Comparison of ENCODE assay signal across 22 cellular contexts in the genomic region with DNA sequence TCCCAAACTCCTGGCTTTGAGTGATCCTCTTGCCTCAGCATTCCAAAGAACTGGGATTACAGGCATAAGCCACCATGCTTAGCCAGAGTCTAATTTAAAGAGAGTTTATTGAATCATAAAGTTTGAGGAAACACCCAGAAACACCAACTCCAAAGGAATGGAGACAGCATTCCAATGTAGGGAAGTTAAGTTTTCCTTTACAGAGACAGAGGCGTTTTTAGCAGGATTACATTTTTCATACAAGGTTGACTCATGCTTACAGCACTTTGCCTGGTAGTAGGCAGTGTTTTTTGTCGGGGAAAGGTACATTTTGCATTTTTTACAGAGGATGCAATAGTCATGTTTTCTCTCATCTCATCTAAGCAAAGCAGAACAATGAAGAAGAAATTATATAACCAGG. TPM values are rescaled to one million over a fixed set of nuclear protein-coding genes. Genes with fewer than 3 reads are reported as not detected.
DNase-seq lines count a peak whose midpoint lies in the region; ATAC-seq and TF ChIP-seq lines count a peak whose summit lies in the region.
"Had no signal": no experiment of that assay in that cellular context is flagged by ENCODE, and none has a peak within 500 bp of the region (broad histone marks: within the 10 kb centered on the region; RNA-seq: fewer than 3 reads in every experiment).

No MANE protein-coding gene starts in this region.

- H3K27me3 ChIP-seq in SJSA1 (replicated peaks) = no peaks in the 10 kb centered on the region
- no peaks in the 10 kb centered on the region for H3K27me3 ChIP-seq in trophoblast cell (ENCODE audit: insufficient read depth, low read length)
- H3K27me3 ChIP-seq: right atrium auricular region, uterus had no signal

- intact Hi-C loops in Calu3 (cut with micrococcal nuclease; ENCODE audit: unreplicated experiment) = no loop called here

- H2BK5ac ChIP-seq in trophoblast cell (ENCODE audit: low read depth, low read length, poor library complexity) = no peak overlapping the region

- no peak overlapping the region for H3K4me3 Mint-ChIP-seq in activated naive CD8-positive, alpha-beta T cell treated with anti-CD3 and anti-CD28 coated beads, Interleukin-2, amount 50 U/mL, for 24 hours
- H3K4me3 Mint-ChIP-seq in Calu3 (ENCODE audit: low read depth, unreplicated experiment) = no peak overlapping the region
- H3K4me3 Mint-ChIP-seq: activated T-cell treated with anti-CD3 and anti-CD28 coated beads, Interleukin-2, amount 50 U/mL, for 72 hours; CD4-positive, alpha-beta memory T cell; effector memory CD8-positive, alpha-beta T cell; GM23338; naive thymus-derived CD4-positive, alpha-beta T cell had no signal

- H3K9me3 Mint-ChIP-seq in activated naive CD8-positive, alpha-beta T cell treated with anti-CD3 and anti-CD28 coated beads, Interleukin-2, amount 50 U/mL, for 24 hours = no peaks in the 10 kb centered on the region
- H3K9me3 Mint-ChIP-seq in Calu3 (ENCODE audit: low read depth, unreplicated experiment) = no peaks in the 10 kb centered on the region
- H3K9me3 Mint-ChIP-seq: effector memory CD8-positive, alpha-beta T cell; GM23338 had no signal

- no peak overlapping the region for H2BK12ac ChIP-seq in trophoblast cell (ENCODE audit: low read length)

- no peak overlapping the region for H3K4ac ChIP-seq in trophoblast cell (ENCODE audit: low read depth, low read length)

- no peaks in the 10 kb centered on the region for H3K36me3 Mint-ChIP-seq in activated naive CD8-positive, alpha-beta T cell treated with anti-CD3 and anti-CD28 coated beads, Interleukin-2, amount 50 U/mL, for 24 hours (ENCODE audit: low read depth)
- peaks cover 5% of the 10 kb centered on the region for H3K36me3 Mint-ChIP-seq in Calu3 (ENCODE audit: insufficient read depth, unreplicated experiment)
- H3K36me3 Mint-ChIP-seq: CD4-positive, alpha-beta memory T cell; naive thymus-derived CD4-positive, alpha-beta T cell had no signal

- no peak overlapping the region for H3K9ac ChIP-seq in trophoblast cell (ENCODE audit: low read length)

- no peaks in the 10 kb centered on the region for H3K79me2 ChIP-seq in trophoblast cell (ENCODE audit: control insufficient read depth, insufficient read depth, low read length, poor library complexity)

- H3K79me1 ChIP-seq in trophoblast cell (ENCODE audit: low read length) = no peaks in the 10 kb centered on the region

- H2AK5ac ChIP-seq in trophoblast cell (ENCODE audit: low read length) = no peak overlapping the region

- no peak overlapping the region for H3K23ac ChIP-seq in trophoblast cell (ENCODE audit: low read length)

- no peak overlapping the region for H3K14ac ChIP-seq in trophoblast cell (ENCODE audit: low read length)

- no CpG with 5 or more reads among the region's 2 CpGs for WGBS in trophoblast cell (ENCODE audit: extremely low coverage, insufficient coverage, insufficient read length)

- H3K4me1 Mint-ChIP-seq in activated naive CD8-positive, alpha-beta T cell treated with anti-CD3 and anti-CD28 coated beads, Interleukin-2, amount 50 U/mL, for 24 hours = no peaks in the 10 kb centered on the region
- H3K4me1 Mint-ChIP-seq in Calu3 (ENCODE audit: low read depth, unreplicated experiment) = no peaks in the 10 kb centered on the region

- no peak overlapping the region for H3K4me2 ChIP-seq in trophoblast cell (ENCODE audit: low read length)
- H3K4me2 ChIP-seq: GM23338 had no signal

- no peak overlapping the region for H4K12ac ChIP-seq in trophoblast cell (ENCODE audit: low read depth, low read length)

- no peaks in the 10 kb centered on the region for H3K9me3 ChIP-seq in SJSA1 (replicated peaks)
- H3K9me3 ChIP-seq in trophoblast cell (ENCODE audit: insufficient read depth, low read depth, low read length) = peaks cover 3% of the 10 kb centered on the region
- H3K9me3 ChIP-seq: heart left ventricle, right atrium auricular region, uterus had no signal

- H3K36me3 ChIP-seq in SJSA1 (no peaks in the 10 kb centered on the region), trophoblast cell (ENCODE audit: control insufficient read depth in 1 of 2, insufficient read depth in 2 of 2, low read length in 2 of 2) (no peaks in the 10 kb centered on the region)
- H3K36me3 ChIP-seq: heart left ventricle, right atrium auricular region, uterus had no signal

- H3K18ac ChIP-seq in trophoblast cell (ENCODE audit: low read length) = no peak overlapping the region

- H3K27me3 Mint-ChIP-seq in activated naive CD8-positive, alpha-beta T cell treated with anti-CD3 and anti-CD28 coated beads, Interleukin-2, amount 50 U/mL, for 24 hours = peaks cover 48% of the 10 kb centered on the region
- H3K27me3 Mint-ChIP-seq in Calu3 (ENCODE audit: unreplicated experiment) = peaks cover 29% of the 10 kb centered on the region

- H2AFZ ChIP-seq in trophoblast cell (ENCODE audit: insufficient read depth, low read length, poor library complexity) = no peak overlapping the region
- H2AFZ ChIP-seq: GM23338 had no signal

- ATAC-seq in activated naive CD8-positive, alpha-beta T cell treated with anti-CD3 and anti-CD28 coated beads, Interleukin-2, amount 50 U/mL, for 24 hours = no peak
- no peak for ATAC-seq in stimulated activated naive CD8-positive, alpha-beta T cell treated with anti-CD3 and anti-CD28 coated beads, Interleukin-15, Interleukin-2, amounts not matched to agents 100 U/mL and 50 U/mL, for 24 hours
- ATAC-seq: activated T-cell treated with anti-CD3 and anti-CD28 coated beads, Interleukin-2, amount 50 U/mL, for 72 hours; effector memory CD8-positive, alpha-beta T cell; GM23338; heart left ventricle; left lobe of liver; naive thymus-derived CD4-positive, alpha-beta T cell had no signal

- CTCF ChIA-PET in Calu3 (lab: Charles Lee) = no interaction called here

- no TSS peak for BruUV-seq in Calu3 (replicated peaks; lab: Mats Ljungman, UMichigan)

- no peak overlapping the region for H4K8ac ChIP-seq in trophoblast cell (ENCODE audit: low read depth, low read length)

- no peak overlapping the region for H4K91ac ChIP-seq in trophoblast cell (ENCODE audit: low read depth, low read length)

- H2BK120ac ChIP-seq in trophoblast cell (ENCODE audit: insufficient read depth, low read length, poor library complexity) = no peak overlapping the region

- H3K4me1 ChIP-seq in SJSA1 (replicated peaks) (peaks cover 18% of the 10 kb centered on the region), trophoblast cell (ENCODE audit: control insufficient read depth in 1 of 2, insufficient read depth in 2 of 2, low read length in 2 of 2) (peaks cover 2 to 3% of the 10 kb centered on the region in 2 experiments)

- DNase-seq in ELR (ENCODE audit: low read depth) = peak; percentile 82
- DNase-seq in SJSA1 (ENCODE audit: low read depth in 1 of 2, low spot score in 2 of 2) = peak in 1 of 2 experiments; percentile 75
- DNase-seq in fibroblast of mammary gland (ENCODE audit: low read depth) = peak; percentile 63
- peak; percentile 45 to 89 for DNase-seq in trophoblast cell
- DNase-seq in activated naive CD8-positive, alpha-beta T cell treated with anti-CD3 and anti-CD28 coated beads, Interleukin-2, amount 50 U/mL, for 24 hours = no peak
- no peak for DNase-seq in HuH-7 (ENCODE audit: low spot score)
- no peak for DNase-seq in stimulated activated naive CD8-positive, alpha-beta T cell treated with anti-CD3 and anti-CD28 coated beads, Interleukin-15, Interleukin-2, amounts not matched to agents 100 U/mL and 50 U/mL, for 24 hours
- DNase-seq in Calu3 = no peak
- DNase-seq: activated T-cell treated with anti-CD3 and anti-CD28 coated beads, Interleukin-2, amount 50 U/mL, for 72 hours; anterior cingulate cortex; CD4-positive, alpha-beta memory T cell; effector memory CD8-positive, alpha-beta T cell; heart left ventricle; naive thymus-derived CD4-positive, alpha-beta T cell; NCI-H187; NCI-H774; Right ventricle myocardium superior; stimulated activated CD4-positive, alpha-beta T cell treated with anti-CD3 and anti-CD28 coated beads, Interleukin-2, amount 100 ng/mL, for 48 hours; uterus had no signal

- H3K27ac ChIP-seq in SJSA1 (peak overlapping the region; percentile 27; the same call in 1 of the 2 replicates), trophoblast cell (ENCODE audit: low read depth, low read length) (no peak overlapping the region)
- H3K27ac ChIP-seq: heart left ventricle, right atrium auricular region, uterus had no signal

- no peak for TF ChIP-seq CTCF in fibroblast of mammary gland (conservative IDR thresholded peaks at IDR 0.05; ENCODE audit: control insufficient read depth, insufficient read depth, low read depth, low read length)
- no peak for TF ChIP-seq CTCF in Calu3 (IDR thresholded peaks at IDR 0.05; ENCODE audit: unreplicated experiment)

- no peak overlapping the region for H3K27ac Mint-ChIP-seq in activated naive CD8-positive, alpha-beta T cell treated with anti-CD3 and anti-CD28 coated beads, Interleukin-2, amount 50 U/mL, for 24 hours
- no peak overlapping the region for H3K27ac Mint-ChIP-seq in Calu3 (ENCODE audit: unreplicated experiment)
- H3K27ac Mint-ChIP-seq: activated T-cell treated with anti-CD3 and anti-CD28 coated beads, Interleukin-2, amount 50 U/mL, for 72 hours; CD4-positive, alpha-beta memory T cell; effector memory CD8-positive, alpha-beta T cell; GM23338; naive thymus-derived CD4-positive, alpha-beta T cell had no signal

- no peak overlapping the region for H3K4me3 ChIP-seq in SJSA1
- no peak overlapping the region for H3K4me3 ChIP-seq in fibroblast of mammary gland (ENCODE audit: control insufficient read depth, low read depth, low read length)
- no peak overlapping the region for H3K4me3 ChIP-seq in trophoblast cell (ENCODE audit: low read depth, low read length)
- H3K4me3 ChIP-seq: GM23338, heart left ventricle, right atrium auricular region, uterus had no signal

RNA-seq across cellular contexts. Expression of a gene that starts 18.9 kb away (rescaled TPM):
- total RNA-seq in SJSA1 (2014; rRNA removed; shearing (Covaris generic)) = not detected in 2 replicates
- not detected in 2 replicates for polyA plus RNA-seq in trophoblast cell (2013)
- total RNA-seq in Calu3 (2022) = not detected in 2 replicates
- total RNA-seq: activated T-cell treated with anti-CD3 and anti-CD28 coated beads, Interleukin-2, amount 50 U/mL, for 72 hours; CD4-positive, alpha-beta memory T cell; GM23338; left lobe of liver; naive thymus-derived CD4-positive, alpha-beta T cell; uterus had no signal
- polyA plus RNA-seq: CD4-positive, alpha-beta memory T cell; GM23338; naive thymus-derived CD4-positive, alpha-beta T cell had no signal

RNA-seq across cellular contexts. Expression of a gene that starts 32.9 kb away (rescaled TPM):
- 1.1 and 1.4 TPM in 2 replicates for total RNA-seq in SJSA1 (2014; rRNA removed; shearing (Covaris generic))
- 0.11 and 0.24 TPM in 2 replicates for polyA plus RNA-seq in trophoblast cell (2013)
- not detected in 2 replicates for total RNA-seq in Calu3 (2022)
- polyA plus RNA-seq: CD4-positive, alpha-beta memory T cell; naive thymus-derived CD4-positive, alpha-beta T cell had no signal

Comparison
In these comparisons a context has a peak if more than half of its experiments do, and no peak if none do; other contexts are left out.
1. DNase-seq: peak in ELR (single experiment), fibroblast of mammary gland (single experiment) and trophoblast cell (2 of 2); none in activated naive CD8-positive, alpha-beta T cell treated with anti-CD3 and anti-CD28 coated beads, Interleukin-2, amount 50 U/mL, for 24 hours (single experiment), HuH-7 (single experiment), stimulated activated naive CD8-positive, alpha-beta T cell treated with anti-CD3 and anti-CD28 coated beads, Interleukin-15, Interleukin-2, amounts not matched to agents 100 U/mL and 50 U/mL, for 24 hours (single experiment) and Calu3 (single experiment).